ENCODE assay signal across 1 cellular context in the genomic region with DNA sequence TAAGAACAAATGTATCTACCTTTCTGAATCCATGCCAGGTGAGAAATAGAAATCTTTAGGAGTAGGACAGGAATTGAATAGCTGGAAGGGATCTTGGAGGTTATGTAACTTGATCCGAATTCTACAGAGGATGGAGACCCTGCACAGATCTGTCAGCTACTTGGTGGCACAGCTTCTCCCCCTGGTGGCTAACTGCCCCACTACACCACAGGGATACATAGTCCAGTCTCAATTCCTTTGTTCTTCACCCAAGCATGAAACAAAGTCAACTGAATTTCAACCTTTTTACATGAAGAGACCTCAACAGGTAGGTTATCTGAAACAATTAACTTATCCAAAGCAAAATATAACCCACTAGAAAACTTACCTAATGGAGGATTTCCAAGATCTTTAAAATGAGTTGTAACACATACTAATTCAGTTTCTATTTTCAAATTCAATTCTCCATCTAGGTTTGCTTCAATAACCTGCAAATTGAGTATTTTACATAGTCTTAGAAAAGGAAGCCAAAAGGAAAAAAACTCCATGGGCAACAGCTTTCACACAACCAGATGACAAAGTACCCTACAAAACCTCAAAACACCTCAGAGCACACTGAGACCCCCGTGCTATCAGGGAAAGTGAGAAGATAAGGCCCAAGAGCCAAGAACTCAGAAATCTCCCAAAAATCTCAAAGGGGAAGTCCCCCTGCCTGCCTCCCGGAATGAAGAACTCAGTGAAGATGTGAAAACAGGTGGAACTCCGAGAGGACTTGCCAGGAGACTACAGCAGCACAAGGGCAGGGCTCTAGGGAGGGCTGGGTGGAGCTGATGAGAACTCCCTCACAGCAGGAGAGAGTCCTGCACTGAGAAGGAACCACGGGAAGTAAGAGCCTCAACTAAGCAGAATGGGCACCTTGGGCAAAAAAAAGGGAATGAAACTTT.
TF ChIP-seq lines count a peak whose summit lies in the region.

No MANE protein-coding gene starts in this region.

TF ChIP-seq in endothelial cell of umbilical vein, 7 proteins besides CTCF, POLR2A, EP300 and RAD21:
- TF ChIP-seq GATA2 (IDR thresholded peaks at IDR 0.05; ENCODE audit: insufficient read depth, insufficient read length, low read depth, low read length) (no peak), POLR2AphosphoS5 (IDR thresholded peaks at IDR 0.05; ENCODE audit: insufficient read depth, low read depth, low read length) (no peak), FOS (IDR thresholded peaks at IDR 0.05; ENCODE audit: borderline replicate concordance, insufficient read depth, low read length) (no peak), JUN (IDR thresholded peaks at IDR 0.05; ENCODE audit: borderline replicate concordance, insufficient read depth, insufficient read length, low read depth) (no peak), MYC (IDR thresholded peaks at IDR 0.05; ENCODE audit: low read depth, low read length) (no peak), EZH2 (IDR thresholded peaks at IDR 0.05; ENCODE audit: borderline replicate concordance, low read depth, low read length, severe bottlenecking) (no peak)
- TF ChIP-seq, protein P1, sequence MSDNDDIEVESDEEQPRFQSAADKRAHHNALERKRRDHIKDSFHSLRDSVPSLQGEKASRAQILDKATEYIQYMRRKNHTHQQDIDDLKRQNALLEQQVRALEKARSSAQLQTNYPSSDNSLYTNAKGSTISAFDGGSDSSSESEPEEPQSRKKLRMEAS (IDR thresholded peaks at IDR 0.05; ENCODE audit: insufficient read depth, insufficient read length) = no peak
TF ChIP-seq in endothelial cell of umbilical vein: peak in this region for 0.
